ENCODE assay signal across 8 cellular contexts in the genomic region with DNA sequence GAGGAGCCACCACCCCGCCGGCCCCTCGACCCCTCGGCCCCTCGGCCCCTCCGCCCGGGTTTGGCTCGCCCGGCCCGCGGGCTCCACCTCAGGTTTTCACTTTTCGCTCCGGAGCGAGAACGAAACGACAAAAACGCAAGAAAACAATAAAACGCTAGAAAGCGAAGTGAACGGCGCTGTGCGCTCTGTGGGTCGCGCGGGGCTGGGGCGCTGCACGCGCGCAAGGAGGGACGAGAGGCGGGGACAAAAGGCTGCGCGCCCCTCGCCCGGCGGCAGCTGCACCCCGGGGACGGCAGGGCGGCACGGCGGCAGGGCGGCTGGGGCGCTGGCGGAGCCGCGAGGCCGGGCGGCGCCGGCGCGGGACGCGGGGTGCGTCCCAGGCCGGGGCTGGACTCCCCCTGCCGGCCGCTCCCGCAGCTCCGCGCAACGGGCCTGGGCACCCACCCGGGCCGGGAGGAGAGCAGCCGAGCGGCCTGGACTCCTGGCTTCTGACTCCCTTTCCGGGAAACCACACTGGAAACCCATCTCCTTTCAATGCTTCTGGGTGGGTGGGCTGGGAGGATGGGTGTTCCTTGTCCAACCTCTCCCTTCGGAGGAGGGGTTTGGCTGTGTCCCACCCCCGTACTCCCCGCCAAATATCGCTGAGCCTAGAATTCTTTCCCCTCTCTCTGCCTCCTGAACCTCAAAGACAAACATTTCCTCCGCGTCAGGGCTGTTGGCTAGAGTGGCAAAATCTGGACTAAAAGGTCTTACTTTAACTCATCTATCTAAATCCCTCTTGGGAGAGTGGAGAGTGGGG. TPM values are rescaled to one million over a fixed set of nuclear protein-coding genes. Genes with fewer than 3 reads are reported as not detected.
A peak's percentile ranks its signal among the peaks of the same experiment; 100 is the strongest.
DNase-seq lines count a peak whose midpoint lies in the region; ATAC-seq, FAIRE-seq and TF ChIP-seq lines count a peak whose summit lies in the region.

No MANE protein-coding gene starts in this region.

- H3K9me1 ChIP-seq in keratinocyte (ENCODE audit: control insufficient read depth, extremely low read depth, insufficient read depth, low read length): no peaks in the 10 kb centered on the region

- H3K4me3 Mint-ChIP-seq in Calu3 (ENCODE audit: low read depth, unreplicated experiment) (peak overlapping the region; percentile 52), MCF 10A (ENCODE audit: unreplicated experiment) (peak overlapping the region; percentile 25)

- H3K9me3 Mint-ChIP-seq in Calu3 (ENCODE audit: low read depth, unreplicated experiment) (no peaks in the 10 kb centered on the region), MCF 10A (ENCODE audit: unreplicated experiment) (no peaks in the 10 kb centered on the region)

- CTCF ChIA-PET in Calu3 (lab: Charles Lee) (interaction anchor here (0.6 to 1.5 kb wide), 3 partner anchors 60 to 689 kb away, joined by 3 to 5 read pairs (median 3); no protein-coding TSS in a partner anchor), RWPE1 (lab: Yijun Ruan, JAX) (interaction anchor here (0.6 to 2.4 kb wide), 6 partner anchors 10 to 689 kb away, joined by 3 to 15 read pairs (median 4); partner anchors contain the start of gene TBX2), MCF 10A (lab: Yijun Ruan, JAX) (interaction anchor here (0.5 to 1.6 kb wide), 8 partner anchors 11 to 1705 kb away, joined by 3 to 6 read pairs (median 4); no protein-coding TSS in a partner anchor)

- no peak for ATAC-seq in GM19455 (IDR thresholded peaks at IDR 0.05; ENCODE audit: unreplicated experiment)

- POLR2A ChIA-PET in RWPE1 (lab: Yijun Ruan, JAX; ENCODE audit: low non-redundant PET): no interaction called here
- POLR2A ChIA-PET in MCF 10A (lab: Yijun Ruan, JAX): no interaction called here

- peak overlapping the region; percentile 56 for H3K4me2 ChIP-seq in keratinocyte (ENCODE audit: control insufficient read depth, extremely low read depth, insufficient read depth, low read depth, low read length)

- H3K4me1 Mint-ChIP-seq in Calu3 (ENCODE audit: low read depth, unreplicated experiment) (no peaks in the 10 kb centered on the region), MCF 10A (ENCODE audit: insufficient read depth, unreplicated experiment) (no peaks in the 10 kb centered on the region)

- intact Hi-C loops in Calu3 (cut with micrococcal nuclease; ENCODE audit: unreplicated experiment) (loop anchor here (5.0 kb wide), 1 partner anchor 437 kb away; no protein-coding TSS in a partner anchor), MCF 10A (cut with micrococcal nuclease) (loop anchor here (1.0 to 5.0 kb wide), 3 partner anchors 407 to 687 kb away; partner anchors contain the start of gene MED13)

- H3K79me2 ChIP-seq in keratinocyte (ENCODE audit: control insufficient read depth, insufficient read depth, low read length): no peaks in the 10 kb centered on the region

- H2AFZ ChIP-seq in keratinocyte (ENCODE audit: control insufficient read depth, low read length): peak overlapping the region; percentile 74

- BruUV-seq in Calu3 (replicated peaks; lab: Mats Ljungman, UMichigan) (no TSS peak), MCF 10A (replicated peaks; lab: Mats Ljungman, UMichigan) (no TSS peak)

- peaks cover 11% of the 10 kb centered on the region for H3K36me3 Mint-ChIP-seq in Calu3 (ENCODE audit: insufficient read depth, unreplicated experiment)
- peaks cover 5% of the 10 kb centered on the region for H3K36me3 Mint-ChIP-seq in MCF 10A (ENCODE audit: insufficient read depth, unreplicated experiment)

- peak; percentile 38 for TF ChIP-seq CTCF in Calu3 (IDR thresholded peaks at IDR 0.05; ENCODE audit: unreplicated experiment)
- TF ChIP-seq CTCF in RWPE1 (conservative IDR thresholded peaks at IDR 0.05; ENCODE audit: low read depth): peak; percentile 88
- peak; percentile 28 for TF ChIP-seq CTCF in MCF 10A (IDR thresholded peaks at IDR 0.05; ENCODE audit: unreplicated experiment)
- peak in 2 of 3 experiments; percentile 52 to 67 for TF ChIP-seq CTCF in keratinocyte (optimal IDR thresholded peaks at IDR 0.05 in 1 of 3, IDR thresholded peaks at IDR 0.05 in 1 of 3, conservative IDR thresholded peaks at IDR 0.05 in 1 of 3; ENCODE audit: extremely low read depth in 1 of 3, insufficient read depth in 2 of 3, low read length in 3 of 3)

- no peaks in the 10 kb centered on the region for H3K9me3 ChIP-seq in keratinocyte (ENCODE audit: control insufficient read depth, low read depth, low read length)

- FAIRE-seq in keratinocyte (lab: Jason Lieb, UNC): no peak

- no peaks in the 10 kb centered on the region for H3K27me3 Mint-ChIP-seq in Calu3 (ENCODE audit: unreplicated experiment)
- H3K27me3 Mint-ChIP-seq in MCF 10A (ENCODE audit: insufficient read depth, unreplicated experiment): no peaks in the 10 kb centered on the region

- H4K20me1 ChIP-seq in keratinocyte (ENCODE audit: control insufficient read depth, extremely low read depth, insufficient read depth, low read length): no peaks in the 10 kb centered on the region

- H3K4me1 ChIP-seq in keratinocyte (ENCODE audit: control insufficient read depth, extremely low read depth, insufficient read depth, low read length): no peaks in the 10 kb centered on the region

- H3K27ac ChIP-seq in RWPE1 (0 out of 2 replicates have a peak overlapping the region, but pooled peaks have one; percentile 14), keratinocyte (ENCODE audit: control insufficient read depth, insufficient read depth, low read length) (no peak overlapping the region), skin epidermis (peak overlapping the region in 11 of 21 experiments; percentile 16 to 58 (median 37))

- H3K9ac ChIP-seq in keratinocyte (ENCODE audit: control insufficient read depth, extremely low read depth, insufficient read depth, low read length): peak overlapping the region; percentile 41

- H3K36me3 ChIP-seq in keratinocyte (ENCODE audit: control insufficient read depth in 2 of 2, extremely low read depth in 1 of 2, insufficient read depth in 2 of 2, low read length in 2 of 2): no peaks in the 10 kb centered on the region

- dilution Hi-C loops in keratinocyte (cut with MboI; ENCODE audit: extremely low pct_ligation_motif_present, low sequenced_read_pairs): no loop called here

- DNase-seq in Calu3 (peak; percentile 76), GOT3 (lab: John Stamatoyannopoulos, UW) (peak; percentile 33), RWPE1 (ENCODE audit: low spot score) (peak; percentile 75), MCF 10A (ENCODE audit: unreplicated experiment) (peak; percentile 49), keratinocyte (ENCODE audit: low read depth, low spot score) (no peak), NCI-H524 treated with DMSO at 0.1 percent for 48 hours (lab: John Stamatoyannopoulos, UW) (no peak)

- H3K4me3 ChIP-seq in keratinocyte (ENCODE audit: control insufficient read depth in 2 of 3, extremely low read depth in 1 of 3, insufficient read depth in 2 of 3, low read depth in 1 of 3, low read length in 3 of 3) (peak overlapping the region; percentile 37 to 62 (median 59)), skin epidermis (peak overlapping the region; percentile 26 to 47 (median 32))

- H3K27ac Mint-ChIP-seq in Calu3 (ENCODE audit: unreplicated experiment) (no peak overlapping the region), MCF 10A (ENCODE audit: low read depth, unreplicated experiment) (no peak overlapping the region)

- H3K27me3 ChIP-seq in keratinocyte (ENCODE audit: control insufficient read depth, extremely low read depth, insufficient read depth, low read length): peaks cover 50% of the 10 kb centered on the region

RNA-seq across cellular contexts. Expression of gene TBX2, which starts 9.9 kb away (rescaled TPM):
- total RNA-seq in Calu3 (2022) (0.14 and 0.15 TPM in 2 replicates), MCF 10A (2022) (1.5 and 4.3 TPM in 2 replicates)
- polyA plus RNA-seq in keratinocyte: 0.01 TPM in 2 of 3 replicates, not detected in the other
- not detected for polyA plus RNA-seq in keratinocyte (2011; ENCODE audit: low read depth)
- polyA plus RNA-seq in keratinocyte (2011; cell fraction: cytosol; rRNA removed): 0.03 TPM in 1 of 2 replicates, not detected in the other
- polyA plus RNA-seq in keratinocyte (2011; cell fraction: nucleus; rRNA removed): 0.04 and 0.07 TPM in 2 replicates
- 0.02 TPM in 1 of 2 replicates, not detected in the other for polyA plus RNA-seq in keratinocyte (2012; ENCODE audit: low replicate concordance)
- 0.10 to 0.26 TPM in 2 of 3 replicates, not detected in the other for polyA minus RNA-seq in keratinocyte
- not detected for polyA minus RNA-seq in keratinocyte (2011; cell fraction: cytosol; rRNA and poly(A)+ RNA removed)
- not detected in 2 replicates for polyA minus RNA-seq in keratinocyte (2011; cell fraction: nucleus; rRNA and poly(A)+ RNA removed)

RNA-seq across cellular contexts. Expression of gene TBX4, which starts 42.7 kb away (rescaled TPM):
- not detected in 2 replicates for total RNA-seq in Calu3 (2022)
- not detected in 2 replicates for total RNA-seq in MCF 10A (2022)
- 0.04 TPM in 1 of 3 replicates, not detected in the others for polyA plus RNA-seq in keratinocyte
- polyA plus RNA-seq in keratinocyte (2011; ENCODE audit: low read depth): not detected
- not detected in 2 replicates for polyA plus RNA-seq in keratinocyte (2011; cell fraction: cytosol; rRNA removed)
- 0.10 and 0.39 TPM in 2 replicates for polyA plus RNA-seq in keratinocyte (2011; cell fraction: nucleus; rRNA removed)
- not detected in 2 replicates for polyA plus RNA-seq in keratinocyte (2012; ENCODE audit: low replicate concordance)
- polyA minus RNA-seq in keratinocyte: 0.33 TPM in 1 of 3 replicates, not detected in the others
- not detected for polyA minus RNA-seq in keratinocyte (2011; cell fraction: cytosol; rRNA and poly(A)+ RNA removed)
- polyA minus RNA-seq in keratinocyte (2011; cell fraction: nucleus; rRNA and poly(A)+ RNA removed): not detected in 2 replicates

Comparison
In these comparisons a context has a peak if more than half of its experiments do, and no peak if none do; other contexts are left out.
1. DNase-seq: peak in Calu3 (single experiment), GOT3 (single experiment), RWPE1 (single experiment) and MCF 10A (single experiment); none in keratinocyte (single experiment) and NCI-H524 treated with DMSO at 0.1 percent for 48 hours (single experiment).
2. CTCF ChIP-seq: peak in every context shown above with its lines; median percentile 88 in RWPE1; 60 in keratinocyte; 38 in Calu3; 28 in MCF 10A.